In genomic region chr3:20307378-20307777, GRCh38 we compare ENCODE assay signal across 32 cellular contexts.
"Had no signal": no experiment of that assay in that cellular context is flagged by ENCODE, and none has a peak within 500 bp of the region (broad histone marks: within the 10 kb centered on the region; RNA-seq: fewer than 3 reads in every experiment).

No MANE protein-coding gene starts in this region.

- H3K27me3 ChIP-seq: ascending aorta, cardiac muscle cell, colonic mucosa, MG63, SJCRH30 had no signal

- H3K27ac ChIP-seq: ascending aorta, cardiac muscle cell, colonic mucosa, SJCRH30, SK-N-MC had no signal

- DNase-seq: activated CD4-positive, alpha-beta T cell treated with anti-CD3 and anti-CD28 coated beads, Interleukin-2, amount 10 ng/mL, durations not matched to agents 24 days and 14 days; activated CD4-positive, alpha-beta T cell treated with anti-CD3 and anti-CD28 coated beads, Interleukin-2, amount 50 U/mL, for 4 hours; activated CD8-positive, alpha-beta T cell treated with anti-CD3 and anti-CD28 coated beads for 36 hours; activated effector memory CD4-positive, alpha-beta T cell treated with anti-CD3 and anti-CD28 coated beads, Interleukin-2, amount 50 U/mL, for 16 hours; activated naive CD4-positive, alpha-beta T cell; activated naive CD8-positive, alpha-beta T cell treated with anti-CD3 and anti-CD28 coated beads, Interleukin-2, amount 10 ng/mL, durations not matched to agents 7 days and 5 days; activated T-cell treated with anti-CD3 and anti-CD28 coated beads, Interleukin-2, amount 50 U/mL, for 1 hour; activated T-cell treated with anti-CD3 and anti-CD28 coated beads, Interleukin-2, amount 50 U/mL, for 72 hours; amygdala; colonic mucosa; Kasumi-1; KG1; MG63; NCI-H1092; NCI-H1436 treated with DMSO at 0.1 percent for 48 hours; NCI-H1694 treated with DMSO at 0.1 percent for 48 hours; NCI-H2029; NCI-H2171; NCI-H446; NCI-H510A treated with DMSO at 0.1 percent for 48 hours; NCI-H526 treated with DMSO at 0.1 percent for 48 hours; NCI-H82; OCI-M1; SHP77; SJCRH30; SW 1271; T-helper 1 cell; T1000 had no signal

- ATAC-seq: activated CD8-positive, alpha-beta T cell treated with anti-CD3 and anti-CD28 coated beads for 36 hours; activated T-cell treated with anti-CD3 and anti-CD28 coated beads, Interleukin-2, amount 50 U/mL, for 72 hours; activated T-helper 17 cell treated with anti-CD3 and anti-CD28 coated beads, Interleukin-2, amount 50 U/mL, for 72 hours had no signal

- H3K4me3 ChIP-seq: ascending aorta, cardiac muscle cell, colonic mucosa, MG63, SJCRH30, SK-N-MC had no signal

- H3K9me3 ChIP-seq: ascending aorta, colonic mucosa, MG63, SJCRH30 had no signal

- H3K36me3 ChIP-seq: ascending aorta, cardiac muscle cell, colonic mucosa, MG63, SJCRH30 had no signal

- H3K4me1 ChIP-seq: ascending aorta, colonic mucosa had no signal
